ENCODE assay signal across 1 cellular context in genomic region chrX:77446840-77447239, GRCh38.
TF ChIP-seq lines count a peak whose summit lies in the region.

No MANE protein-coding gene starts in this region.

TF ChIP-seq in GM23338, 12 proteins besides CTCF, POLR2A, EP300 and RAD21 (continued from another document):
- TF ChIP-seq ZNF462 (CRISPR knock-in tag; IDR thresholded peaks at IDR 0.05) (no peak), STAT1 (IDR thresholded peaks at IDR 0.05; ENCODE audit: unreplicated experiment) (no peak), ZNF331 (CRISPR knock-in tag; IDR thresholded peaks at IDR 0.05; ENCODE audit: low read depth) (no peak), NANOG (IDR thresholded peaks at IDR 0.05; ENCODE audit: borderline replicate concordance) (no peak)
